1 cellular context compared by ENCODE assay signal in the genomic region with DNA sequence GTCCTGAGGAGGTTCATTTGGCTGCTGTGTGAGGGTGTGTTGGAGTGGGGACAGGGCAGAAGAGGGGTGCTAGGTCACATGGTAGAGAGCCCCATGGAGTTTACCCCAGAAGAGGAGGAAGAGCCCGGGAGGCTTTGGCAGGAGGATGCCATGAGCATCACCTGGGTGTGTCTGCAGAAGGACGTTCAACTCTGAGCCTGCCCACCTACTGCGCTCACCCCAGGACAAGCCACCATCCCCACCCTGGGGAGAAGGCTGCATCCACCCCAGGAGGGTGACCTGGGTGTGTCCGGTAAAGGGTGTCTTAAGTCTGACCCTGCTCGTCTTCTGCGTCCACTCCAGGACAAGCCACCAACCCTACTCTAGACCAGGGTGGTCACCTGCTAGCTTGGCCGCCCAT.
TF ChIP-seq lines count a peak whose summit lies in the region.

No MANE protein-coding gene starts in this region.

TF ChIP-seq in H1, 55 proteins besides CTCF, POLR2A, EP300 and RAD21:
- TF ChIP-seq TCF12 (IDR thresholded peaks at IDR 0.05; ENCODE audit: low read depth, low read length) = no peak
- TF ChIP-seq BACH1 (IDR thresholded peaks at IDR 0.05; ENCODE audit: low read length) = no peak
- TF ChIP-seq SRF (IDR thresholded peaks at IDR 0.05; ENCODE audit: low read depth, low read length) = no peak
- TF ChIP-seq CTBP2 (IDR thresholded peaks at IDR 0.05; ENCODE audit: borderline replicate concordance, insufficient read depth, insufficient read length, low read length) = no peak
